ENCODE assay signal across 10 cellular contexts in the genomic region with DNA sequence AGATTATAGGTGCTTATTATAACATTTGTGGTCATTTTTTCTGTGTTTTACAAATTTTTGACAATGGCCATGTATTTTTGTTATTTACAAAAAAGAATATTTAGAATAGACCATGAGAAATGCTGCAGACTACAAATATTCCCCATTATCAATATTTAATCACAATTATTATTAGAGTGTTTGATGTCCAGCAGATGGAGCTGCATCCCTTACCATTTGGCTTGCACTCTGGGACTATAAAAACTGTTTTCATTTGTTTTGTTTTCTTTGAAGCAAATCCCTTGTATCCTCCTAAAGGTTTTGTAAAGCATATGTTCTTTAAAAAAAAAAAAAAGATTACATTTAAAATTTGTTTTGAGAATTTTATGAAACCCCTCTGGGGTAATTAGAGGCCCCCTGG.
DNase-seq lines count a peak whose midpoint lies in the region; ATAC-seq and TF ChIP-seq lines count a peak whose summit lies in the region.
"Had no signal": no experiment of that assay in that cellular context is flagged by ENCODE, and none has a peak within 500 bp of the region (broad histone marks: within the 10 kb centered on the region; RNA-seq: fewer than 3 reads in every experiment).

No MANE protein-coding gene starts in this region.

- no peak overlapping the region for H3K4me2 ChIP-seq in OCI-LY3 (ENCODE audit: low read length)

- no peak overlapping the region for H3K4me3 ChIP-seq in cardiac muscle cell
- no peak overlapping the region for H3K4me3 ChIP-seq in OCI-LY3 (ENCODE audit: low read length)
- H3K4me3 ChIP-seq in fibroblast of mammary gland (ENCODE audit: control insufficient read depth, low read depth, low read length), result no peak overlapping the region
- H3K4me3 ChIP-seq in testis, result no peak overlapping the region
- H3K4me3 ChIP-seq: spleen had no signal

- H3K9me3 ChIP-seq in cardiac muscle cell (ENCODE audit: low read depth) (no peaks in the 10 kb centered on the region), OCI-LY3 (ENCODE audit: insufficient read depth, low read length) (no peaks in the 10 kb centered on the region), testis (no peaks in the 10 kb centered on the region)
- H3K9me3 ChIP-seq: spleen had no signal

- H3K79me2 ChIP-seq in OCI-LY3 (ENCODE audit: low read length), result no peaks in the 10 kb centered on the region

- H3K27ac ChIP-seq in cardiac muscle cell (no peak overlapping the region), OCI-LY3 (ENCODE audit: low read length) (no peak overlapping the region), testis (no peak overlapping the region)
- H3K27ac ChIP-seq: spleen had no signal

- H3K36me3 ChIP-seq in cardiac muscle cell (no peaks in the 10 kb centered on the region), OCI-LY3 (replicated peaks; ENCODE audit: low read depth, low read length) (no peaks in the 10 kb centered on the region), testis (ENCODE audit: low read depth, missing control alignments) (no peaks in the 10 kb centered on the region)
- H3K36me3 ChIP-seq: spleen had no signal

- H2AFZ ChIP-seq in OCI-LY3 (ENCODE audit: low read depth, low read length), result no peak overlapping the region

- H3K4me1 ChIP-seq in cardiac muscle cell (ENCODE audit: low read depth) (no peaks in the 10 kb centered on the region), OCI-LY3 (ENCODE audit: low read length) (no peaks in the 10 kb centered on the region), testis (no peaks in the 10 kb centered on the region)
- H3K4me1 ChIP-seq: spleen had no signal

- ATAC-seq in left cardiac atrium (no peak), HG03354 (IDR thresholded peaks at IDR 0.05; ENCODE audit: poor library complexity, severe bottlenecking, unreplicated experiment) (no peak), HG03565 (IDR thresholded peaks at IDR 0.05; ENCODE audit: unreplicated experiment) (no peak), GM21515 (IDR thresholded peaks at IDR 0.05; ENCODE audit: unreplicated experiment) (no peak)
- ATAC-seq: activated CD4-positive, CD25-positive, alpha-beta regulatory T cell treated with anti-CD3 and anti-CD28 coated beads, Interleukin-2, amount 50 U/mL, for 24 hours had no signal

- DNase-seq in cardiac muscle cell (ENCODE audit: low read depth in 1 of 2, low spot score in 1 of 2) (peak; percentile 7 to 8), left cardiac atrium (no peak), fibroblast of mammary gland (ENCODE audit: low read depth) (peak; percentile 20), testis (peak; percentile 13)
- DNase-seq: spleen had no signal

- intact Hi-C loops in left cardiac atrium (cut with DNase I) (loop anchor here (10.0 kb wide), 2 partner anchors 94 to 614 kb away; no protein-coding TSS in a partner anchor), testis (cut with DNase I; ENCODE audit: low total_unique reads) (no loop called here)

- no peak for TF ChIP-seq POLR2A in testis (IDR thresholded peaks at IDR 0.05)

- H3K27me3 ChIP-seq in cardiac muscle cell, result peaks cover 12% of the 10 kb centered on the region
- 0 out of 2 replicates have a peak, but pooled peaks cover 5% of the 10 kb centered on the region for H3K27me3 ChIP-seq in OCI-LY3 (ENCODE audit: low read depth, low read length)
- no peaks in the 10 kb centered on the region for H3K27me3 ChIP-seq in testis

- no peaks in the 10 kb centered on the region for H4K20me1 ChIP-seq in OCI-LY3 (ENCODE audit: insufficient read depth, low read length)

- no peak overlapping the region for H3K9ac ChIP-seq in OCI-LY3 (ENCODE audit: low read length)

- TF ChIP-seq CTCF in cardiac muscle cell (IDR thresholded peaks at IDR 0.05; ENCODE audit: low read depth, low read length) (peak; percentile 24), OCI-LY3 (IDR thresholded peaks at IDR 0.05; ENCODE audit: low read depth, low read length) (peak; percentile 52), fibroblast of mammary gland (conservative IDR thresholded peaks at IDR 0.05; ENCODE audit: control insufficient read depth, insufficient read depth, low read depth, low read length) (peak; percentile 39), testis (IDR thresholded peaks at IDR 0.05) (peak in 2 of 3 experiments; percentile 1 to 19)
